ENCODE assay signal across 1 cellular context in the genomic region with DNA sequence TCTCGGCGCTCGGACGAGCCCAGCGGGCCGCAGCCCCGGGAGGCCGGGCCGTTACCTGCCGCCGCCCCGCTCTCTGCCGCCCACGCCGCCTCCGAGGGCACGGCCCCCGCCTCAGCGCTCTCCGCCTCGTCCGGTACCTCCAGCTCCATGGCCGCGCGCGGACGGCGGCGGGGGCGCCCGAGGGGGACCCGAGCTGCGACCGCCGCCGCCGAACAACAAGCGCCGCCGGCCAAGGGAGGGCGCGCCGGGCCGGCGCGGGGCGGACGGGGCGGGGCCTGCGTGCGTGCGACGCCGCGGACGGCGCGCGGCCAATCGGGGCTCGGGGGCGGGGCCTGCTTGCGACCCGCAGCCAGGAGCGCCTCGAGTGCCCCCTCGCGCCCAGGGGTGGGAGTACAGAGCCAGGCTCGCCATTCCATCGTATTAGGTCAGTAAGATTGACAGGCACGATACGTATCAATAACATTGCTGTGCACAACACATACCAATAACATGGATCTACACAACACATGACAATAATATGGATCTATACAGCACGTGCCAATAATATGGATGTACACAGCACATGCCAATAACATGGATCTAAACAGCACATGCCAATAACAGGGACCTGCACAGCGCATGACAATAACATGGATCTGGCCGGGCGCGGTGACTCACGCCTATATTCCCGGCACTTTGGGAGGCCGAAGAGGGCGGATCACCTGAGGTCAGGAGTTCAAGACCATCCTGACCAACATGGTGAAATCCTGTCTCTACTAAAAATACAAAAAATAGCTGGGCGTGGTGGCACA.
TF ChIP-seq lines count a peak whose summit lies in the region.

A gene with protein sequence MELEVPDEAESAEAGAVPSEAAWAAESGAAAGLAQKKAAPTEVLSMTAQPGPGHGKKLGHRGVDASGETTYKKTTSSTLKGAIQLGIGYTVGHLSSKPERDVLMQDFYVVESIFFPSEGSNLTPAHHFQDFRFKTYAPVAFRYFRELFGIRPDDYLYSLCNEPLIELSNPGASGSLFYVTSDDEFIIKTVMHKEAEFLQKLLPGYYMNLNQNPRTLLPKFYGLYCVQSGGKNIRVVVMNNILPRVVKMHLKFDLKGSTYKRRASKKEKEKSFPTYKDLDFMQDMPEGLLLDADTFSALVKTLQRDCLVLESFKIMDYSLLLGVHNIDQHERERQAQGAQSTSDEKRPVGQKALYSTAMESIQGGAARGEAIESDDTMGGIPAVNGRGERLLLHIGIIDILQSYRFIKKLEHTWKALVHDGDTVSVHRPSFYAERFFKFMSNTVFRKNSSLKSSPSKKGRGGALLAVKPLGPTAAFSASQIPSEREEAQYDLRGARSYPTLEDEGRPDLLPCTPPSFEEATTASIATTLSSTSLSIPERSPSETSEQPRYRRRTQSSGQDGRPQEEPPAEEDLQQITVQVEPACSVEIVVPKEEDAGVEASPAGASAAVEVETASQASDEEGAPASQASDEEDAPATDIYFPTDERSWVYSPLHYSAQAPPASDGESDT (minus strand): TSS at position 227 of the 791 bp plus-strand sequence. CDS start 78 bp downstream, at position 149.

TF ChIP-seq in HEK293, 187 proteins besides CTCF, POLR2A, EP300 and RAD21 (continued from another document):
- peak; percentile 73; the same call in 1 of the 2 replicates for TF ChIP-seq ZNF600 (tag by site-specific recombination; IDR thresholded peaks at IDR 0.05)
- TF ChIP-seq BCL11A (tag by site-specific recombination; IDR thresholded peaks at IDR 0.05; ENCODE audit: low read depth): peak; percentile 72; the same call in 1 of the 2 replicates
- TF ChIP-seq, protein P1, sequence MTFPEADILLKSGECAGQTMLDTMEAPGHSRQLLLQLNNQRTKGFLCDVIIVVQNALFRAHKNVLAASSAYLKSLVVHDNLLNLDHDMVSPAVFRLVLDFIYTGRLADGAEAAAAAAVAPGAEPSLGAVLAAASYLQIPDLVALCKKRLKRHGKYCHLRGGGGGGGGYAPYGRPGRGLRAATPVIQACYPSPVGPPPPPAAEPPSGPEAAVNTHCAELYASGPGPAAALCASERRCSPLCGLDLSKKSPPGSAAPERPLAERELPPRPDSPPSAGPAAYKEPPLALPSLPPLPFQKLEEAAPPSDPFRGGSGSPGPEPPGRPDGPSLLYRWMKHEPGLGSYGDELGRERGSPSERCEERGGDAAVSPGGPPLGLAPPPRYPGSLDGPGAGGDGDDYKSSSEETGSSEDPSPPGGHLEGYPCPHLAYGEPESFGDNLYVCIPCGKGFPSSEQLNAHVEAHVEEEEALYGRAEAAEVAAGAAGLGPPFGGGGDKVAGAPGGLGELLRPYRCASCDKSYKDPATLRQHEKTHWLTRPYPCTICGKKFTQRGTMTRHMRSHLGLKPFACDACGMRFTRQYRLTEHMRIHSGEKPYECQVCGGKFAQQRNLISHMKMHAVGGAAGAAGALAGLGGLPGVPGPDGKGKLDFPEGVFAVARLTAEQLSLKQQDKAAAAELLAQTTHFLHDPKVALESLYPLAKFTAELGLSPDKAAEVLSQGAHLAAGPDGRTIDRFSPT (tag by site-specific recombination; IDR thresholded peaks at IDR 0.05): 0 out of 2 replicates have a peak, but pooled peaks have one; percentile 35
- TF ChIP-seq, protein P2, sequence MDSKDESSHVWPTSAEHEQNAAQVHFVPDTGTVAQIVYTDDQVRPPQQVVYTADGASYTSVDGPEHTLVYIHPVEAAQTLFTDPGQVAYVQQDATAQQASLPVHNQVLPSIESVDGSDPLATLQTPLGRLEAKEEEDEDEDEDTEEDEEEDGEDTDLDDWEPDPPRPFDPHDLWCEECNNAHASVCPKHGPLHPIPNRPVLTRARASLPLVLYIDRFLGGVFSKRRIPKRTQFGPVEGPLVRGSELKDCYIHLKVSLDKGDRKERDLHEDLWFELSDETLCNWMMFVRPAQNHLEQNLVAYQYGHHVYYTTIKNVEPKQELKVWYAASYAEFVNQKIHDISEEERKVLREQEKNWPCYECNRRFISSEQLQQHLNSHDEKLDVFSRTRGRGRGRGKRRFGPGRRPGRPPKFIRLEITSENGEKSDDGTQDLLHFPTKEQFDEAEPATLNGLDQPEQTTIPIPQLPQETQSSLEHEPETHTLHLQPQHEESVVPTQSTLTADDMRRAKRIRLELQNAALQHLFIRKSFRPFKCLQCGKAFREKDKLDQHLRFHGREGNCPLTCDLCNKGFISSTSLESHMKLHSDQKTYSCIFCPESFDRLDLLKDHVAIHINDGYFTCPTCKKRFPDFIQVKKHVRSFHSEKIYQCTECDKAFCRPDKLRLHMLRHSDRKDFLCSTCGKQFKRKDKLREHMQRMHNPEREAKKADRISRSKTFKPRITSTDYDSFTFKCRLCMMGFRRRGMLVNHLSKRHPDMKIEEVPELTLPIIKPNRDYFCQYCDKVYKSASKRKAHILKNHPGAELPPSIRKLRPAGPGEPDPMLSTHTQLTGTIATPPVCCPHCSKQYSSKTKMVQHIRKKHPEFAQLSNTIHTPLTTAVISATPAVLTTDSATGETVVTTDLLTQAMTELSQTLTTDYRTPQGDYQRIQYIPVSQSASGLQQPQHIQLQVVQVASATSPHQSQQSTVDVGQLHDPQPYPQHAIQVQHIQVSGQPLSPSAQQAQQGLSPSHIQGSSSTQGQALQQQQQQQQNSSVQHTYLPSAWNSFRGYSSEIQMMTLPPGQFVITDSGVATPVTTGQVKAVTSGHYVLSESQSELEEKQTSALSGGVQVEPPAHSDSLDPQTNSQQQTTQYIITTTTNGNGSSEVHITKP (tag by site-specific recombination; IDR thresholded peaks at IDR 0.05): peak; percentile 54
- TF ChIP-seq SP7 (tag by site-specific recombination; IDR thresholded peaks at IDR 0.05): peak; percentile 59
- TF ChIP-seq ZNF324 (tag by site-specific recombination; IDR thresholded peaks at IDR 0.05): 0 out of 2 replicates have a peak, but pooled peaks have one; percentile 48
- TF ChIP-seq, protein P3, sequence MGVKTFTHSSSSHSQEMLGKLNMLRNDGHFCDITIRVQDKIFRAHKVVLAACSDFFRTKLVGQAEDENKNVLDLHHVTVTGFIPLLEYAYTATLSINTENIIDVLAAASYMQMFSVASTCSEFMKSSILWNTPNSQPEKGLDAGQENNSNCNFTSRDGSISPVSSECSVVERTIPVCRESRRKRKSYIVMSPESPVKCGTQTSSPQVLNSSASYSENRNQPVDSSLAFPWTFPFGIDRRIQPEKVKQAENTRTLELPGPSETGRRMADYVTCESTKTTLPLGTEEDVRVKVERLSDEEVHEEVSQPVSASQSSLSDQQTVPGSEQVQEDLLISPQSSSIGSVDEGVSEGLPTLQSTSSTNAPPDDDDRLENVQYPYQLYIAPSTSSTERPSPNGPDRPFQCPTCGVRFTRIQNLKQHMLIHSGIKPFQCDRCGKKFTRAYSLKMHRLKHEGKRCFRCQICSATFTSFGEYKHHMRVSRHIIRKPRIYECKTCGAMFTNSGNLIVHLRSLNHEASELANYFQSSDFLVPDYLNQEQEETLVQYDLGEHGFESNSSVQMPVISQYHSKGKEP (tag by site-specific recombination; IDR thresholded peaks at IDR 0.05): no peak
- TF ChIP-seq ZNF654 (tag by site-specific recombination; IDR thresholded peaks at IDR 0.05; ENCODE audit: low read depth): 0 out of 2 replicates have a peak, but pooled peaks have one; percentile 31
- peak; percentile 48 for TF ChIP-seq ZNF335 (tag by site-specific recombination; conservative IDR thresholded peaks at IDR 0.05)
- TF ChIP-seq, protein P4, sequence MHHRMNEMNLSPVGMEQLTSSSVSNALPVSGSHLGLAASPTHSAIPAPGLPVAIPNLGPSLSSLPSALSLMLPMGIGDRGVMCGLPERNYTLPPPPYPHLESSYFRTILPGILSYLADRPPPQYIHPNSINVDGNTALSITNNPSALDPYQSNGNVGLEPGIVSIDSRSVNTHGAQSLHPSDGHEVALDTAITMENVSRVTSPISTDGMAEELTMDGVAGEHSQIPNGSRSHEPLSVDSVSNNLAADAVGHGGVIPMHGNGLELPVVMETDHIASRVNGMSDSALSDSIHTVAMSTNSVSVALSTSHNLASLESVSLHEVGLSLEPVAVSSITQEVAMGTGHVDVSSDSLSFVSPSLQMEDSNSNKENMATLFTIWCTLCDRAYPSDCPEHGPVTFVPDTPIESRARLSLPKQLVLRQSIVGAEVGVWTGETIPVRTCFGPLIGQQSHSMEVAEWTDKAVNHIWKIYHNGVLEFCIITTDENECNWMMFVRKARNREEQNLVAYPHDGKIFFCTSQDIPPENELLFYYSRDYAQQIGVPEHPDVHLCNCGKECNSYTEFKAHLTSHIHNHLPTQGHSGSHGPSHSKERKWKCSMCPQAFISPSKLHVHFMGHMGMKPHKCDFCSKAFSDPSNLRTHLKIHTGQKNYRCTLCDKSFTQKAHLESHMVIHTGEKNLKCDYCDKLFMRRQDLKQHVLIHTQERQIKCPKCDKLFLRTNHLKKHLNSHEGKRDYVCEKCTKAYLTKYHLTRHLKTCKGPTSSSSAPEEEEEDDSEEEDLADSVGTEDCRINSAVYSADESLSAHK (tag by site-specific recombination; IDR thresholded peaks at IDR 0.05): no peak
- TF ChIP-seq ZBTB7A (tag by site-specific recombination; IDR thresholded peaks at IDR 0.05; ENCODE audit: low read depth): no peak
- TF ChIP-seq, protein P5, sequence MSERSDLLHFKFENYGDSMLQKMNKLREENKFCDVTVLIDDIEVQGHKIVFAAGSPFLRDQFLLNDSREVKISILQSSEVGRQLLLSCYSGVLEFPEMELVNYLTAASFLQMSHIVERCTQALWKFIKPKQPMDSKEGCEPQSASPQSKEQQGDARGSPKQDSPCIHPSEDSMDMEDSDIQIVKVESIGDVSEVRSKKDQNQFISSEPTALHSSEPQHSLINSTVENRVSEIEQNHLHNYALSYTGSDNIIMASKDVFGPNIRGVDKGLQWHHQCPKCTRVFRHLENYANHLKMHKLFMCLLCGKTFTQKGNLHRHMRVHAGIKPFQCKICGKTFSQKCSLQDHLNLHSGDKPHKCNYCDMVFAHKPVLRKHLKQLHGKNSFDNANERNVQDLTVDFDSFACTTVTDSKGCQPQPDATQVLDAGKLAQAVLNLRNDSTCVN (tag by site-specific recombination; optimal IDR thresholded peaks at IDR 0.05): peak; percentile 36
- TF ChIP-seq SP2 (tag by site-specific recombination; IDR thresholded peaks at IDR 0.05): peak; percentile 22; the same call in 1 of the 2 replicates
- peak; percentile 15; the same call in 1 of the 2 replicates for TF ChIP-seq ZNF391 (tag by site-specific recombination; IDR thresholded peaks at IDR 0.05; ENCODE audit: borderline replicate concordance, low read depth)
- TF ChIP-seq ZFHX2 (tag by site-specific recombination; conservative IDR thresholded peaks at IDR 0.05): 0 out of 2 replicates have a peak, but pooled peaks have one; percentile 35
- TF ChIP-seq, protein P6, sequence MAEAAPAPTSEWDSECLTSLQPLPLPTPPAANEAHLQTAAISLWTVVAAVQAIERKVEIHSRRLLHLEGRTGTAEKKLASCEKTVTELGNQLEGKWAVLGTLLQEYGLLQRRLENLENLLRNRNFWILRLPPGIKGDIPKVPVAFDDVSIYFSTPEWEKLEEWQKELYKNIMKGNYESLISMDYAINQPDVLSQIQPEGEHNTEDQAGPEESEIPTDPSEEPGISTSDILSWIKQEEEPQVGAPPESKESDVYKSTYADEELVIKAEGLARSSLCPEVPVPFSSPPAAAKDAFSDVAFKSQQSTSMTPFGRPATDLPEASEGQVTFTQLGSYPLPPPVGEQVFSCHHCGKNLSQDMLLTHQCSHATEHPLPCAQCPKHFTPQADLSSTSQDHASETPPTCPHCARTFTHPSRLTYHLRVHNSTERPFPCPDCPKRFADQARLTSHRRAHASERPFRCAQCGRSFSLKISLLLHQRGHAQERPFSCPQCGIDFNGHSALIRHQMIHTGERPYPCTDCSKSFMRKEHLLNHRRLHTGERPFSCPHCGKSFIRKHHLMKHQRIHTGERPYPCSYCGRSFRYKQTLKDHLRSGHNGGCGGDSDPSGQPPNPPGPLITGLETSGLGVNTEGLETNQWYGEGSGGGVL (tag by site-specific recombination; IDR thresholded peaks at IDR 0.05): no peak
- 0 out of 2 replicates have a peak, but pooled peaks have one; percentile 36 for TF ChIP-seq KLF9 (tag by site-specific recombination; IDR thresholded peaks at IDR 0.05; ENCODE audit: low read depth)
- TF ChIP-seq, protein P7, sequence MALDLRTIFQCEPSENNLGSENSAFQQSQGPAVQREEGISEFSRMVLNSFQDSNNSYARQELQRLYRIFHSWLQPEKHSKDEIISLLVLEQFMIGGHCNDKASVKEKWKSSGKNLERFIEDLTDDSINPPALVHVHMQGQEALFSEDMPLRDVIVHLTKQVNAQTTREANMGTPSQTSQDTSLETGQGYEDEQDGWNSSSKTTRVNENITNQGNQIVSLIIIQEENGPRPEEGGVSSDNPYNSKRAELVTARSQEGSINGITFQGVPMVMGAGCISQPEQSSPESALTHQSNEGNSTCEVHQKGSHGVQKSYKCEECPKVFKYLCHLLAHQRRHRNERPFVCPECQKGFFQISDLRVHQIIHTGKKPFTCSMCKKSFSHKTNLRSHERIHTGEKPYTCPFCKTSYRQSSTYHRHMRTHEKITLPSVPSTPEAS (tag by site-specific recombination; IDR thresholded peaks at IDR 0.05): 0 out of 2 replicates have a peak, but pooled peaks have one; percentile 28
- TF ChIP-seq BCL11B (tag by site-specific recombination; IDR thresholded peaks at IDR 0.05; ENCODE audit: low read depth): peak; percentile 65; the same call in 1 of the 2 replicates
- no peak for TF ChIP-seq ZNF302 (tag by site-specific recombination; IDR thresholded peaks at IDR 0.05; ENCODE audit: low read depth)
- TF ChIP-seq, protein P8, sequence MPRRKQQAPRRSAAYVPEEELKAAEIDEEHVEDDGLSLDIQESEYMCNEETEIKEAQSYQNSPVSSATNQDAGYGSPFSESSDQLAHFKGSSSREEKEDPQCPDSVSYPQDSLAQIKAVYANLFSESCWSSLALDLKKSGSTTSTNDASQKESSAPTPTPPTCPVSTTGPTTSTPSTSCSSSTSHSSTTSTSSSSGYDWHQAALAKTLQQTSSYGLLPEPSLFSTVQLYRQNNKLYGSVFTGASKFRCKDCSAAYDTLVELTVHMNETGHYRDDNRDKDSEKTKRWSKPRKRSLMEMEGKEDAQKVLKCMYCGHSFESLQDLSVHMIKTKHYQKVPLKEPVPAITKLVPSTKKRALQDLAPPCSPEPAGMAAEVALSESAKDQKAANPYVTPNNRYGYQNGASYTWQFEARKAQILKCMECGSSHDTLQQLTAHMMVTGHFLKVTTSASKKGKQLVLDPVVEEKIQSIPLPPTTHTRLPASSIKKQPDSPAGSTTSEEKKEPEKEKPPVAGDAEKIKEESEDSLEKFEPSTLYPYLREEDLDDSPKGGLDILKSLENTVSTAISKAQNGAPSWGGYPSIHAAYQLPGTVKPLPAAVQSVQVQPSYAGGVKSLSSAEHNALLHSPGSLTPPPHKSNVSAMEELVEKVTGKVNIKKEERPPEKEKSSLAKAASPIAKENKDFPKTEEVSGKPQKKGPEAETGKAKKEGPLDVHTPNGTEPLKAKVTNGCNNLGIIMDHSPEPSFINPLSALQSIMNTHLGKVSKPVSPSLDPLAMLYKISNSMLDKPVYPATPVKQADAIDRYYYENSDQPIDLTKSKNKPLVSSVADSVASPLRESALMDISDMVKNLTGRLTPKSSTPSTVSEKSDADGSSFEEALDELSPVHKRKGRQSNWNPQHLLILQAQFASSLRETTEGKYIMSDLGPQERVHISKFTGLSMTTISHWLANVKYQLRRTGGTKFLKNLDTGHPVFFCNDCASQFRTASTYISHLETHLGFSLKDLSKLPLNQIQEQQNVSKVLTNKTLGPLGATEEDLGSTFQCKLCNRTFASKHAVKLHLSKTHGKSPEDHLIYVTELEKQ (tag by site-specific recombination; IDR thresholded peaks at IDR 0.05; ENCODE audit: borderline replicate concordance): 0 out of 2 replicates have a peak, but pooled peaks have one; percentile 41
- 0 out of 2 replicates have a peak, but pooled peaks have one; percentile 16 for TF ChIP-seq ZNF501 (tag by site-specific recombination; IDR thresholded peaks at IDR 0.05)
- peak; percentile 78; the same call in 1 of the 2 replicates for TF ChIP-seq ZEB2 (tag by site-specific recombination; IDR thresholded peaks at IDR 0.05)
- no peak for TF ChIP-seq ZNF10 (tag by site-specific recombination; IDR thresholded peaks at IDR 0.05)
- peak; percentile 47; the same call in 1 of the 2 replicates for TF ChIP-seq ZBTB17 (tag by site-specific recombination; IDR thresholded peaks at IDR 0.05)
- TF ChIP-seq ZNF521 (tag by site-specific recombination; IDR thresholded peaks at IDR 0.05): no peak
